1 cellular context compared by ENCODE assay signal in the genomic region with DNA sequence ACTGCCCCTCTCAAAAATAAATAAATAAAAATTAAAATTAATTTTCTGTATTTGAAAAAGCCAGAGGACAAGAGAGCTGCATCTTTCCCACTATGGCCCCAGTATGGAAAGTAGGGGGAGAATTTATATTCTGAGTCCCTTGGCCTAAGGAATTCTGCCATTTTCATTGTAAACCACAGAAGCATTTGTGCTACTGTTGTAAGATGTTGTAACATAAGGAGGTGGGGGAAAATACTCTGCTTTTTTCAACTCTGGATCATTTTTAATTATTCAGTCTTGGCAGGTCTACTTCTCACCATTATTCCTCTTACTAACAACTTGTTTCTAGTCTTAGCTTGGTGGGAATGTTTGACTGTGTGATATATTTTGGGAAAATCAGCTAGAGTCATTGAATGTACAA.
TF ChIP-seq lines count a peak whose summit lies in the region.

No MANE protein-coding gene starts in this region.

TF ChIP-seq in WTC11, 78 proteins besides CTCF, POLR2A, EP300 and RAD21 (continued from another document):
- TF ChIP-seq, protein P1, sequence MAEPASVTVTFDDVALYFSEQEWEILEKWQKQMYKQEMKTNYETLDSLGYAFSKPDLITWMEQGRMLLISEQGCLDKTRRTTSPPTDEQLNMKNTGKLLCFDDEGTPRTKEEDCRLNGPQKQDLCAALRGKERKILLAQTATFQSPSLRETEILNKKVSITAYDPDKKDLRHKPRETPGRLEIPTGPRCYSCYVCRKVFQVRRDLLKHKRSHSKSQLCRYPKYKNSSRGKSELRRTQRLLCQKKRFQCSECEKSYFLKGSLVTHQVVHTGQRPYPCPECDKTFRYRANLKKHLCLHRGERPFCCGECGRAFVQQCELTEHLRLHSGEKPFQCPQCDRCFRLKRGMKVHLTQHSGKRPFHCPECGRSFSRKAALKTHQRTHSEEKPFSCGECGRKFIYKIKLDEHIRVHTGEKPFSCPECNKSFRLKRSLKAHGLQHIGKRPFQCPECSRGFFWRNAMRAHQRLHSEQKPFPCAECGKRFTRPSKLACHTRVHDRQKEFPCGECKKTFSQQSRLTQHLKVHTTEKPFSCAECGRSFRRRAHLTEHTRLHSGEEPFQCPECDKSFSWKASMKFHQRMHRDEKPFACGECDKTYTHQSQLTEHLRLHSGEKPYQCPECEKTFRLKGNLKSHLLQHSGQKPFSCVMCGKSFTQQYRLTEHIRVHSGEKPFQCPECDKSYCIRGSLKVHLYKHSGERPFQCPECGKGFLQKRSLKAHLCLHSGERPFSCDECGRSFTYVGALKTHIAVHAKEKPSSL (CRISPR knock-in tag; conservative IDR thresholded peaks at IDR 0.05) = no peak
- no peak for TF ChIP-seq FOXK1 (CRISPR knock-in tag; IDR thresholded peaks at IDR 0.05)
- no peak for TF ChIP-seq ZNF263 (CRISPR knock-in tag; IDR thresholded peaks at IDR 0.05; ENCODE audit: low read depth)
- TF ChIP-seq ZBTB21 (CRISPR knock-in tag; IDR thresholded peaks at IDR 0.05; ENCODE audit: borderline replicate concordance) = no peak
- no peak for TF ChIP-seq ZNF219 (CRISPR knock-in tag; IDR thresholded peaks at IDR 0.05; ENCODE audit: borderline replicate concordance)
- TF ChIP-seq, protein P2, sequence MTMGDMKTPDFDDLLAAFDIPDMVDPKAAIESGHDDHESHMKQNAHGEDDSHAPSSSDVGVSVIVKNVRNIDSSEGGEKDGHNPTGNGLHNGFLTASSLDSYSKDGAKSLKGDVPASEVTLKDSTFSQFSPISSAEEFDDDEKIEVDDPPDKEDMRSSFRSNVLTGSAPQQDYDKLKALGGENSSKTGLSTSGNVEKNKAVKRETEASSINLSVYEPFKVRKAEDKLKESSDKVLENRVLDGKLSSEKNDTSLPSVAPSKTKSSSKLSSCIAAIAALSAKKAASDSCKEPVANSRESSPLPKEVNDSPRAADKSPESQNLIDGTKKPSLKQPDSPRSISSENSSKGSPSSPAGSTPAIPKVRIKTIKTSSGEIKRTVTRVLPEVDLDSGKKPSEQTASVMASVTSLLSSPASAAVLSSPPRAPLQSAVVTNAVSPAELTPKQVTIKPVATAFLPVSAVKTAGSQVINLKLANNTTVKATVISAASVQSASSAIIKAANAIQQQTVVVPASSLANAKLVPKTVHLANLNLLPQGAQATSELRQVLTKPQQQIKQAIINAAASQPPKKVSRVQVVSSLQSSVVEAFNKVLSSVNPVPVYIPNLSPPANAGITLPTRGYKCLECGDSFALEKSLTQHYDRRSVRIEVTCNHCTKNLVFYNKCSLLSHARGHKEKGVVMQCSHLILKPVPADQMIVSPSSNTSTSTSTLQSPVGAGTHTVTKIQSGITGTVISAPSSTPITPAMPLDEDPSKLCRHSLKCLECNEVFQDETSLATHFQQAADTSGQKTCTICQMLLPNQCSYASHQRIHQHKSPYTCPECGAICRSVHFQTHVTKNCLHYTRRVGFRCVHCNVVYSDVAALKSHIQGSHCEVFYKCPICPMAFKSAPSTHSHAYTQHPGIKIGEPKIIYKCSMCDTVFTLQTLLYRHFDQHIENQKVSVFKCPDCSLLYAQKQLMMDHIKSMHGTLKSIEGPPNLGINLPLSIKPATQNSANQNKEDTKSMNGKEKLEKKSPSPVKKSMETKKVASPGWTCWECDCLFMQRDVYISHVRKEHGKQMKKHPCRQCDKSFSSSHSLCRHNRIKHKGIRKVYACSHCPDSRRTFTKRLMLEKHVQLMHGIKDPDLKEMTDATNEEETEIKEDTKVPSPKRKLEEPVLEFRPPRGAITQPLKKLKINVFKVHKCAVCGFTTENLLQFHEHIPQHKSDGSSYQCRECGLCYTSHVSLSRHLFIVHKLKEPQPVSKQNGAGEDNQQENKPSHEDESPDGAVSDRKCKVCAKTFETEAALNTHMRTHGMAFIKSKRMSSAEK (CRISPR knock-in tag; IDR thresholded peaks at IDR 0.05; ENCODE audit: borderline replicate concordance) = no peak
- TF ChIP-seq, protein P3, sequence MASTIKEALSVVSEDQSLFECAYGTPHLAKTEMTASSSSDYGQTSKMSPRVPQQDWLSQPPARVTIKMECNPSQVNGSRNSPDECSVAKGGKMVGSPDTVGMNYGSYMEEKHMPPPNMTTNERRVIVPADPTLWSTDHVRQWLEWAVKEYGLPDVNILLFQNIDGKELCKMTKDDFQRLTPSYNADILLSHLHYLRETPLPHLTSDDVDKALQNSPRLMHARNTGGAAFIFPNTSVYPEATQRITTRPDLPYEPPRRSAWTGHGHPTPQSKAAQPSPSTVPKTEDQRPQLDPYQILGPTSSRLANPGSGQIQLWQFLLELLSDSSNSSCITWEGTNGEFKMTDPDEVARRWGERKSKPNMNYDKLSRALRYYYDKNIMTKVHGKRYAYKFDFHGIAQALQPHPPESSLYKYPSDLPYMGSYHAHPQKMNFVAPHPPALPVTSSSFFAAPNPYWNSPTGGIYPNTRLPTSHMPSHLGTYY (CRISPR knock-in tag; IDR thresholded peaks at IDR 0.05) = no peak
- no peak for TF ChIP-seq ZNF671 (CRISPR knock-in tag; IDR thresholded peaks at IDR 0.05)
